In the genomic region with DNA sequence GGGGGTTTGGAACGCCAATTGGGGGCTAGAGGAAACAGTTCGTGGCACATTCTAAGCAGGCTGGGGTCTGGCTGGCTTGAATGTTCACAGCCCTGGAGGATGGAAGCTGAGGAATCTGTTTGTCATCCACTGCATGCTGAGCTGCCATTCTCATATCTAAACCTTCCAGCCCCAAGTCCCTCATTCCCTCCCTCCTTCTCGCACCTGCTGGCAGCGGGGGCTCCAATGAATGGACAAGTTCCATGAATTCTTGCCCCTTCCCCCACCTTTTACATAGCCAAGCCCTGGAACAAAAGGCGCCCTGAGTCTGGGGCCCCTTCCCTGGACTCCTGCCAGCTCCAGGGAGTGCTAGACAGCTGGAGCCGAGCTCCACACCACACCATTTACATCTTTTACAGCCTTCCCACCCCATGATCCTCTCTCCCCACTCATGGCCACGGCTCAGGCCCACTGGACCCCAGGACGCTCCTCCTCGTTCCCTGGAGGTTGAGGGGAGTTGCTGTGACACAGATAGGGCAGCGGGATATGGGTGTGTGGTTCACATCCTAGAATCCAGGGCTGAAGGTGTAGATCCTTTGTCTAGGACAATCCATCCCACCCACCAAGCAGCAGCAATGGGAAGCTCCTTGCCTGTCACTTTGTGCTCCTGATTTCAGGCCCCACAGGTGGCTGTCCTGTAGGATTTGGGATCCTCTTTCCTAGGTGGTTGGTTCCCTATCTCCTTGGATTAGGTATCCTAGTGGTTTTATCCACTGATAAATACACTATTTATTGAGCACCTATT, we compare ENCODE assay signal across 15 cellular contexts. TPM values are rescaled to one million over a fixed set of nuclear protein-coding genes. Genes with fewer than 3 reads are reported as not detected.
A peak's percentile ranks its signal among the peaks of the same experiment; 100 is the strongest.
DNase-seq lines count a peak whose midpoint lies in the region; ATAC-seq and TF ChIP-seq lines count a peak whose summit lies in the region.
"Had no signal": no experiment of that assay in that cellular context is flagged by ENCODE, and none has a peak within 500 bp of the region (broad histone marks: within the 10 kb centered on the region; RNA-seq: fewer than 3 reads in every experiment).

No MANE protein-coding gene starts in this region.

- peak overlapping the region; percentile 81; the same call in 1 of the 2 replicates for H2AFZ ChIP-seq in Loucy (ENCODE audit: low read length)
- no peak overlapping the region for H2AFZ ChIP-seq in GM23248

- H3K27ac Mint-ChIP-seq in endodermal cell (peak overlapping the region; percentile 98), progenitor cell of endocrine pancreas (peak overlapping the region; percentile 72)
- no peak overlapping the region for H3K27ac Mint-ChIP-seq in effector memory CD8-positive, alpha-beta T cell
- H3K27ac Mint-ChIP-seq: activated CD4-positive, alpha-beta memory T cell treated with anti-CD3 and anti-CD28 coated beads for 36 hours had no signal

- DNase-seq in NCI-H2227 treated with DMSO at 0.1 percent for 48 hours (lab: John Stamatoyannopoulos, UW) (peak; percentile 39), endodermal cell (peak; percentile 98), progenitor cell of endocrine pancreas (ENCODE audit: low spot score, unreplicated experiment) (no peak), lower lobe of right lung (no peak), mesenteric fat pad (ENCODE audit: low spot score) (no peak), GM23248 (no peak)
- DNase-seq in effector memory CD8-positive, alpha-beta T cell, result no peak
- DNase-seq: activated CD4-positive, alpha-beta memory T cell treated with anti-CD3 and anti-CD28 coated beads for 36 hours; central memory CD4-positive, alpha-beta T cell; sigmoid colon; T-helper 2 cell; testis had no signal

- peaks cover 13% of the 10 kb centered on the region for H3K36me3 Mint-ChIP-seq in endodermal cell (ENCODE audit: low read depth)
- H3K36me3 Mint-ChIP-seq in progenitor cell of endocrine pancreas (ENCODE audit: insufficient read depth), result no peaks in the 10 kb centered on the region
- no peaks in the 10 kb centered on the region for H3K36me3 Mint-ChIP-seq in effector memory CD8-positive, alpha-beta T cell (ENCODE audit: insufficient read depth)
- H3K36me3 Mint-ChIP-seq: activated CD4-positive, alpha-beta memory T cell treated with anti-CD3 and anti-CD28 coated beads for 36 hours had no signal

- H3K4me1 Mint-ChIP-seq in endodermal cell (peaks cover 38% of the 10 kb centered on the region), progenitor cell of endocrine pancreas (ENCODE audit: low read depth) (peaks cover 19% of the 10 kb centered on the region)
- H3K4me1 Mint-ChIP-seq in effector memory CD8-positive, alpha-beta T cell (ENCODE audit: low read depth in 2 of 2), result peaks cover 0 to 2% of the 10 kb centered on the region in 2 donors

- ATAC-seq in lower lobe of right lung, result no peak
- no peak for ATAC-seq in effector memory CD8-positive, alpha-beta T cell (replicated peaks)

- no peaks in the 10 kb centered on the region for H3K4me1 ChIP-seq in Loucy (ENCODE audit: insufficient read depth, low read length, poor library complexity, severe bottlenecking)
- H3K4me1 ChIP-seq in endodermal cell (ENCODE audit: control insufficient read depth, insufficient read depth, low read length), result peaks cover 21% of the 10 kb centered on the region
- H3K4me1 ChIP-seq in lower lobe of right lung, result no peaks in the 10 kb centered on the region
- no peaks in the 10 kb centered on the region for H3K4me1 ChIP-seq in GM23248 (ENCODE audit: insufficient read depth)
- H3K4me1 ChIP-seq: esophagus muscularis mucosa, sigmoid colon, testis had no signal

- H3K9me3 Mint-ChIP-seq in endodermal cell (no peaks in the 10 kb centered on the region), progenitor cell of endocrine pancreas (ENCODE audit: low read depth) (no peaks in the 10 kb centered on the region)
- H3K9me3 Mint-ChIP-seq in effector memory CD8-positive, alpha-beta T cell, result no peaks in the 10 kb centered on the region
- H3K9me3 Mint-ChIP-seq: activated CD4-positive, alpha-beta memory T cell treated with anti-CD3 and anti-CD28 coated beads for 36 hours had no signal

- H3K36me3 ChIP-seq in Loucy (ENCODE audit: insufficient read depth, low read length) (no peaks in the 10 kb centered on the region), endodermal cell (ENCODE audit: control insufficient read depth, insufficient read depth, low read length) (peaks cover 5% of the 10 kb centered on the region), lower lobe of right lung (no peaks in the 10 kb centered on the region), GM23248 (ENCODE audit: low read depth) (no peaks in the 10 kb centered on the region)
- H3K36me3 ChIP-seq: esophagus muscularis mucosa, sigmoid colon had no signal

- 2 to 4% methylated on average over 6 to 9 of the region's 10 CpGs for WGBS in endodermal cell (ENCODE audit: insufficient coverage in 1 of 2, insufficient read length in 1 of 2), 2 experiments
- 15 to 17% methylated on average over 10 of the region's 10 CpGs for WGBS in GM23248 (ENCODE audit: low coverage in 1 of 2, low lambda C conversion rate in 2 of 2, missing lambda C conversion rate in 2 of 2), 2 experiments

- H3K27me3 Mint-ChIP-seq in endodermal cell (ENCODE audit: insufficient read depth), result no peaks in the 10 kb centered on the region
- H3K27me3 Mint-ChIP-seq in progenitor cell of endocrine pancreas, result no peaks in the 10 kb centered on the region
- H3K27me3 Mint-ChIP-seq in effector memory CD8-positive, alpha-beta T cell, result peaks cover 21 to 48% of the 10 kb centered on the region in 2 donors

- H3K27me3 ChIP-seq in Loucy (ENCODE audit: insufficient read depth, low read length, poor library complexity, severe bottlenecking) (no peaks in the 10 kb centered on the region), endodermal cell (ENCODE audit: control insufficient read depth, insufficient read depth, low read length, poor library complexity, severe bottlenecking) (no peaks in the 10 kb centered on the region), lower lobe of right lung (ENCODE audit: low read depth) (no peaks in the 10 kb centered on the region), GM23248 (replicated peaks; ENCODE audit: insufficient read depth) (peaks cover 13% of the 10 kb centered on the region)
- H3K27me3 ChIP-seq: sigmoid colon, testis had no signal

- intact Hi-C loops in lower lobe of right lung (cut with DNase I), result no loop called here

- H3K27ac ChIP-seq in endodermal cell (ENCODE audit: low read depth, low read length), result peak overlapping the region; percentile 94
- no peak overlapping the region for H3K27ac ChIP-seq in lower lobe of right lung
- no peak overlapping the region for H3K27ac ChIP-seq in GM23248
- H3K27ac ChIP-seq: esophagus muscularis mucosa, sigmoid colon, testis had no signal

- TF ChIP-seq CTCF in Loucy (conservative IDR thresholded peaks at IDR 0.05; ENCODE audit: low read length) (no peak), endodermal cell (conservative IDR thresholded peaks at IDR 0.05) (no peak), progenitor cell of endocrine pancreas (IDR thresholded peaks at IDR 0.05; ENCODE audit: unreplicated experiment) (no peak), lower lobe of right lung (IDR thresholded peaks at IDR 0.05) (no peak)

- H3K9me3 ChIP-seq in Loucy (ENCODE audit: insufficient read depth, low read depth, low read length) (no peaks in the 10 kb centered on the region), endodermal cell (ENCODE audit: control insufficient read depth, low read length) (no peaks in the 10 kb centered on the region), lower lobe of right lung (no peaks in the 10 kb centered on the region), GM23248 (ENCODE audit: low read depth) (no peaks in the 10 kb centered on the region)
- H3K9me3 ChIP-seq: esophagus muscularis mucosa, sigmoid colon, testis had no signal

- H3F3A ChIP-seq in Loucy (ENCODE audit: low read depth) (no peaks in the 10 kb centered on the region), GM23248 (ENCODE audit: insufficient read depth) (no peaks in the 10 kb centered on the region)

- H3K4me3 ChIP-seq in Loucy (ENCODE audit: low read length, poor library complexity, severe bottlenecking) (no peak overlapping the region), endodermal cell (ENCODE audit: low read length) (peak overlapping the region; percentile 32), lower lobe of right lung (no peak overlapping the region), GM23248 (no peak overlapping the region)
- H3K4me3 ChIP-seq: esophagus muscularis mucosa, sigmoid colon, testis had no signal

- H3K79me2 ChIP-seq in Loucy (ENCODE audit: insufficient read depth, low read length) (no peaks in the 10 kb centered on the region), GM23248 (ENCODE audit: insufficient read depth) (no peaks in the 10 kb centered on the region)

- H3K9ac ChIP-seq in Loucy (ENCODE audit: low read depth, low read length, poor library complexity, severe bottlenecking) (no peak overlapping the region), endodermal cell (ENCODE audit: extremely low read depth, low read length, poor library complexity, severe bottlenecking) (peak overlapping the region; percentile 77), GM23248 (no peak overlapping the region)

- H4K20me1 ChIP-seq in Loucy (ENCODE audit: insufficient read depth, low read length, poor library complexity, severe bottlenecking) (no peaks in the 10 kb centered on the region), GM23248 (ENCODE audit: insufficient read depth) (no peaks in the 10 kb centered on the region)

- H3K4me3 Mint-ChIP-seq in endodermal cell, result peak overlapping the region; percentile 41
- H3K4me3 Mint-ChIP-seq in progenitor cell of endocrine pancreas (ENCODE audit: low read depth), result no peak overlapping the region
- no peak overlapping the region for H3K4me3 Mint-ChIP-seq in effector memory CD8-positive, alpha-beta T cell
- H3K4me3 Mint-ChIP-seq: activated CD4-positive, alpha-beta memory T cell treated with anti-CD3 and anti-CD28 coated beads for 36 hours had no signal

- in situ Hi-C loops in GM23248 (cut with MboI), result no loop called here

- no peak overlapping the region for H3K4me2 ChIP-seq in Loucy (ENCODE audit: low read depth, low read length, poor library complexity, severe bottlenecking)
- H3K4me2 ChIP-seq in GM23248 (ENCODE audit: unreplicated experiment), result no peak overlapping the region

- no peaks in the 10 kb centered on the region for H3K9me2 ChIP-seq in Loucy (replicated peaks; ENCODE audit: low read depth, low read length)
- H3K9me2 ChIP-seq in GM23248 (ENCODE audit: insufficient read depth), result no peaks in the 10 kb centered on the region

RNA-seq across cellular contexts. Expression of gene VRTN, which starts 21.7 kb away (rescaled TPM):
- total RNA-seq in endodermal cell, result 100 to 1,000 TPM in 1 of 2 donors, 10 to 100 TPM in 1; 61.8 to 108 TPM
- polyA plus RNA-seq in endodermal cell (2013, experiment 1 of 2), result 17.8 TPM
- 16.6 TPM for polyA plus RNA-seq in endodermal cell (2013, experiment 2 of 2)
- 1.2 and 1.5 TPM in 2 replicates for total RNA-seq in progenitor cell of endocrine pancreas
- not detected for total RNA-seq in lower lobe of right lung
- not detected for total RNA-seq in mesenteric fat pad
- not detected in 2 replicates for total RNA-seq in GM23248 (2014; rRNA removed; shearing (Covaris generic))
- not detected in 2 replicates for polyA plus RNA-seq in GM23248 (2016; fragmentation: Nextera tagmentation; extraction: Ambion mirVana)
- total RNA-seq: activated CD4-positive, alpha-beta memory T cell treated with anti-CD3 and anti-CD28 coated beads for 36 hours; esophagus muscularis mucosa; M059J; sigmoid colon had no signal

RNA-seq across cellular contexts. Expression of gene ABCD4, which starts 23.8 kb away (rescaled TPM):
- total RNA-seq in endodermal cell (100 to 1,000 TPM; 153 to 239 TPM), progenitor cell of endocrine pancreas (155 and 158 TPM in 2 replicates), lower lobe of right lung (53.3 TPM), mesenteric fat pad (41.5 TPM)
- polyA plus RNA-seq in endodermal cell (2013, experiment 1 of 2), result 112 TPM
- polyA plus RNA-seq in endodermal cell (2013, experiment 2 of 2), result 100 TPM
- total RNA-seq in GM23248 (2014; rRNA removed; shearing (Covaris generic)), result 22.3 and 24.1 TPM in 2 replicates
- polyA plus RNA-seq in GM23248 (2016; fragmentation: Nextera tagmentation; extraction: Ambion mirVana), result 26.3 and 27.7 TPM in 2 replicates

Comparison
In these comparisons a context has a peak if more than half of its experiments do, and no peak if none do; other contexts are left out.
1. DNase-seq: peak in NCI-H2227 treated with DMSO at 0.1 percent for 48 hours (single experiment) and endodermal cell (single experiment); none in progenitor cell of endocrine pancreas (single experiment), lower lobe of right lung (single experiment), mesenteric fat pad (single experiment), GM23248 (single experiment) and effector memory CD8-positive, alpha-beta T cell (0 of 3).
2. H3K27ac Mint-ChIP-seq: peak in endodermal cell (single experiment) and progenitor cell of endocrine pancreas (single experiment); none in effector memory CD8-positive, alpha-beta T cell (0 of 2).
3. RNA of gene VRTN, which starts 21.7 kb away (total RNA-seq): 61.8 to 108 TPM in endodermal cell; 1.2 to 1.5 TPM in progenitor cell of endocrine pancreas, not detected in lower lobe of right lung (single experiment), not detected in mesenteric fat pad (single experiment) and not detected in GM23248; every median in the first group is over 10 times any median in the second.